Comparison of ENCODE assay signal across 1 cellular context in genomic region chr5:122471031-122471751, GRCh38.
TF ChIP-seq lines count a peak whose summit lies in the region.

No MANE protein-coding gene starts in this region.

TF ChIP-seq in WTC11, 78 proteins besides CTCF, POLR2A, EP300 and RAD21 (continued from another document):
- TF ChIP-seq GABPB1 (CRISPR knock-in tag; IDR thresholded peaks at IDR 0.05) (no peak), ZNF671 (CRISPR knock-in tag; IDR thresholded peaks at IDR 0.05) (no peak), ATF6 (CRISPR knock-in tag; IDR thresholded peaks at IDR 0.05) (no peak), ESRRA (CRISPR knock-in tag; IDR thresholded peaks at IDR 0.05; ENCODE audit: borderline replicate concordance) (no peak), ZNF317 (CRISPR knock-in tag; IDR thresholded peaks at IDR 0.05; ENCODE audit: borderline replicate concordance, low read depth) (no peak), MLX (CRISPR knock-in tag; IDR thresholded peaks at IDR 0.05) (no peak), JUN (CRISPR knock-in tag; IDR thresholded peaks at IDR 0.05) (no peak), KAT7 (CRISPR knock-in tag; IDR thresholded peaks at IDR 0.05; ENCODE audit: borderline replicate concordance) (no peak)
TF ChIP-seq in WTC11: peak in this region for 0.
